Comparison of ENCODE assay signal across 8 cellular contexts in the genomic region with DNA sequence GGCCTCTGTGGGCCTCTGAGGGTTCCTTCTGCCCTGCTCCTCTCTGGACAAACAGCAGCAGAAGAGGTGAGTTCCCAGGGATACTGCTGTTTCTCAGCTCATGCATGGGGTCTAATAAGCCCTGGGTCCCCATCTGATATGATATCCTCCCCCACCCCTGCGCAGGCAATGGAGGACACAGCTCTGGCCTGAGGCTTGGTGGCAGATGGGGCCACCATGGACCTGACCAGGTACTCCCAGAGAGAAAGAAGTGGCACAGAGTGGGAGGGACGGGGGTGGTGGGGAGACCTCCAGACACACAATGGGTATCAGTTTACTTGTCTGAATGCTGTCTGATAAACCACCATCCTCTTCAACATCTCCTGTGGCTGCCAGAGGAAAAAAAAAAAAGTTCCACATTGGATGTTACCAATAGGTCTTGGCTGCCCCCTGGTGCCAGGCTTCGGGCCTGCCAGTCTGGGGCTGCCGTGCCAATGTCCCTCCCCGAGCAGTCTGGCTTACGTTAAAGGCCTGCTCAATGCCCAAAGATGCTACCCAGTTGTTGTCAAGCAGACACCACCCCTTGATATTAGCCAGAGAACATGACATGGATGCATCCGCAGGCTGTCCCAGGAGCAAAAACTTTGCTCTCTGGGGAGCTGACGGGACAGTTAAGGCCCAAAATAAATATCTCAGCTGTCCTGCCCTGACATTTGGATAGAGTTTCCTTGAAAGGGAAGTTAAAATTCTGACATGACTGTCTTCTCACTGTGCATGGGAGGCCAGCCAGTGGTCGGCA. TPM values are rescaled to one million over a fixed set of nuclear protein-coding genes. Genes with fewer than 3 reads are reported as not detected.
DNase-seq lines count a peak whose midpoint lies in the region; ATAC-seq and TF ChIP-seq lines count a peak whose summit lies in the region.

No MANE protein-coding gene starts in this region.

- peak; percentile 42 for ATAC-seq in HG03159 (IDR thresholded peaks at IDR 0.05; ENCODE audit: unreplicated experiment)
- ATAC-seq in central memory CD8-positive, alpha-beta T cell (replicated peaks; ENCODE audit: extremely low read depth, poor library complexity, severe bottlenecking) = peak; percentile 59
- ATAC-seq in left lobe of liver = peak; percentile 96
- ATAC-seq in GM21737 (IDR thresholded peaks at IDR 0.05; ENCODE audit: unreplicated experiment) = no peak

- peaks cover 22% of the 10 kb centered on the region for H3K27me3 Mint-ChIP-seq in central memory CD8-positive, alpha-beta T cell

- no peaks in the 10 kb centered on the region for H3K36me3 Mint-ChIP-seq in central memory CD8-positive, alpha-beta T cell (ENCODE audit: insufficient read depth)

- no peak overlapping the region for H3K27ac Mint-ChIP-seq in central memory CD8-positive, alpha-beta T cell (ENCODE audit: low read depth)

- peak; percentile 85 for TF ChIP-seq CTCF in GM10266 (IDR thresholded peaks at IDR 0.05; ENCODE audit: control insufficient read depth, insufficient read depth, low read depth, missing control alignments)

- H3K4me3 Mint-ChIP-seq in central memory CD8-positive, alpha-beta T cell = no peak overlapping the region

- H3K9me3 Mint-ChIP-seq in central memory CD8-positive, alpha-beta T cell = no peaks in the 10 kb centered on the region

- DNase-seq in GM10266 (ENCODE audit: extremely low spot score) = peak; percentile 72
- DNase-seq in NCI-H226 = peak; percentile 47
- peak; percentile 71 to 78 for DNase-seq in activated CD4-positive, alpha-beta T cell treated with anti-CD3 and anti-CD28 coated beads for 24 hours (ENCODE audit: low read depth in 2 of 2)
- DNase-seq in central memory CD8-positive, alpha-beta T cell (ENCODE audit: low spot score in 2 of 2) = peak; percentile 61 to 64
- peak; percentile 81 for DNase-seq in left lobe of liver (ENCODE audit: low spot score)
- DNase-seq in stimulated activated CD4-positive, alpha-beta T cell treated with anti-CD3 and anti-CD28 coated beads, Interleukin-4, amount 100 ng/mL, for 4 hours = peak; percentile 65 to 82

- no peaks in the 10 kb centered on the region for H3K4me1 Mint-ChIP-seq in central memory CD8-positive, alpha-beta T cell

RNA-seq across cellular contexts. Expression of gene ABCC8, which starts 27.9 kb away (rescaled TPM):
- 0.83 TPM for total RNA-seq in left lobe of liver

RNA-seq across cellular contexts. Expression of gene USH1C, which starts 39.7 kb away (rescaled TPM):
- 1.2 TPM for total RNA-seq in left lobe of liver

RNA-seq across cellular contexts. Expression of gene OTOG, which starts 42.5 kb away (rescaled TPM):
- total RNA-seq in left lobe of liver = not detected
